22 cellular contexts compared by ENCODE assay signal in genomic region chr1:1255078-1255477, GRCh38. TPM values are rescaled to one million over a fixed set of nuclear protein-coding genes. Genes with fewer than 3 reads are reported as not detected.
"Had no signal": no experiment of that assay in that cellular context is flagged by ENCODE, and none has a peak within 500 bp of the region (broad histone marks: within the 10 kb centered on the region; RNA-seq: fewer than 3 reads in every experiment).

No MANE protein-coding gene starts in this region.

- DNase-seq: activated CD4-positive, alpha-beta T cell treated with anti-CD3 and anti-CD28 coated beads, Interleukin-2, amount 10 ng/mL, durations not matched to agents 24 days and 14 days; activated CD8-positive, alpha-beta T cell treated with anti-CD3 and anti-CD28 coated beads, Interleukin-2, amount 10 ng/mL, durations not matched to agents 7 days and 5 days; activated effector memory CD4-positive, alpha-beta T cell treated with Interleukin-2 at 50 U/mL for 16 hours; activated naive CD4-positive, alpha-beta T cell treated with anti-CD3 and anti-CD28 coated beads, Interleukin-2, amount 10 ng/mL, durations not matched to agents 7 days and 5 days; activated naive CD8-positive, alpha-beta T cell treated with anti-CD3 and anti-CD28 coated beads, Interleukin-2, amount 50 U/mL, for 24 hours; activated T-cell treated with anti-CD3 and anti-CD28 coated beads, Interleukin-2, amount 50 U/mL, for 24 hours; aorta; effector CD4-positive, alpha-beta T cell; heart right ventricle; kidney glomerular epithelial cell; left ventricle myocardium inferior; occipital lobe; posterior cingulate gyrus; sigmoid colon; stimulated activated CD4-positive, alpha-beta T cell treated with anti-CD3 and anti-CD28 coated beads, Interleukin-4, amount 100 ng/mL, for 24 hours; stomach; T1000; testis had no signal

- H3K27me3 ChIP-seq: gastroesophageal sphincter, heart right ventricle, sigmoid colon, stomach, testis had no signal

- H3K4me1 ChIP-seq: gastroesophageal sphincter, sigmoid colon had no signal

- H3K27me3 Mint-ChIP-seq: activated CD4-positive, alpha-beta T cell treated with anti-CD3 and anti-CD28 coated beads, Interleukin-2, amount 10 ng/mL, durations not matched to agents 24 days and 14 days; activated naive CD4-positive, alpha-beta T cell treated with anti-CD3 and anti-CD28 coated beads, Interleukin-2, amount 10 ng/mL, durations not matched to agents 7 days and 5 days; activated naive CD8-positive, alpha-beta T cell treated with anti-CD3 and anti-CD28 coated beads, Interleukin-2, amount 50 U/mL, for 24 hours; activated T-cell treated with anti-CD3 and anti-CD28 coated beads, Interleukin-2, amount 50 U/mL, for 24 hours; memory B cell; type B pancreatic cell had no signal

- H3K4me3 Mint-ChIP-seq: activated CD4-positive, alpha-beta T cell treated with anti-CD3 and anti-CD28 coated beads, Interleukin-2, amount 10 ng/mL, durations not matched to agents 24 days and 14 days; activated CD8-positive, alpha-beta T cell treated with anti-CD3 and anti-CD28 coated beads, Interleukin-2, amount 10 ng/mL, durations not matched to agents 7 days and 5 days; activated naive CD4-positive, alpha-beta T cell treated with anti-CD3 and anti-CD28 coated beads, Interleukin-2, amount 10 ng/mL, durations not matched to agents 7 days and 5 days; activated naive CD8-positive, alpha-beta T cell treated with anti-CD3 and anti-CD28 coated beads, Interleukin-2, amount 50 U/mL, for 24 hours; activated T-cell treated with anti-CD3 and anti-CD28 coated beads, Interleukin-2, amount 50 U/mL, for 24 hours; memory B cell; stimulated activated effector memory CD8-positive, alpha-beta T cell treated with anti-CD3 and anti-CD28 coated beads, Interleukin-12 subunit alpha, Interleukin-12 subunit beta, amount 100 ng/mL, for 72 hours; type B pancreatic cell had no signal

- H3K9me3 Mint-ChIP-seq: activated CD4-positive, alpha-beta T cell treated with anti-CD3 and anti-CD28 coated beads, Interleukin-2, amount 10 ng/mL, durations not matched to agents 24 days and 14 days; activated naive CD4-positive, alpha-beta T cell treated with anti-CD3 and anti-CD28 coated beads, Interleukin-2, amount 10 ng/mL, durations not matched to agents 7 days and 5 days; activated naive CD8-positive, alpha-beta T cell treated with anti-CD3 and anti-CD28 coated beads, Interleukin-2, amount 50 U/mL, for 24 hours; activated T-cell treated with anti-CD3 and anti-CD28 coated beads, Interleukin-2, amount 50 U/mL, for 24 hours; memory B cell; stimulated activated effector memory CD8-positive, alpha-beta T cell treated with anti-CD3 and anti-CD28 coated beads, Interleukin-12 subunit alpha, Interleukin-12 subunit beta, amount 100 ng/mL, for 72 hours; type B pancreatic cell had no signal

- H3K4me3 ChIP-seq: gastroesophageal sphincter, heart right ventricle, left ventricle myocardium inferior, sigmoid colon, stomach, testis had no signal

- H3K9me3 ChIP-seq: gastroesophageal sphincter, heart right ventricle, left ventricle myocardium inferior, sigmoid colon, stomach, testis had no signal

- H3K27ac ChIP-seq: gastroesophageal sphincter, heart right ventricle, left ventricle myocardium inferior, sigmoid colon, stomach, testis had no signal

- H3K27ac Mint-ChIP-seq: activated CD4-positive, alpha-beta T cell treated with anti-CD3 and anti-CD28 coated beads, Interleukin-2, amount 10 ng/mL, durations not matched to agents 24 days and 14 days; activated CD8-positive, alpha-beta T cell treated with anti-CD3 and anti-CD28 coated beads, Interleukin-2, amount 10 ng/mL, durations not matched to agents 7 days and 5 days; activated naive CD4-positive, alpha-beta T cell treated with anti-CD3 and anti-CD28 coated beads, Interleukin-2, amount 10 ng/mL, durations not matched to agents 7 days and 5 days; activated naive CD8-positive, alpha-beta T cell treated with anti-CD3 and anti-CD28 coated beads, Interleukin-2, amount 50 U/mL, for 24 hours; activated T-cell treated with anti-CD3 and anti-CD28 coated beads, Interleukin-2, amount 50 U/mL, for 24 hours; memory B cell; stimulated activated effector memory CD8-positive, alpha-beta T cell treated with anti-CD3 and anti-CD28 coated beads, Interleukin-12 subunit alpha, Interleukin-12 subunit beta, amount 100 ng/mL, for 72 hours; type B pancreatic cell had no signal

RNA-seq across cellular contexts. Expression of gene C1QTNF12, which starts 8.6 kb away (rescaled TPM):
- total RNA-seq: occipital lobe had no signal
